ENCODE assay signal across 19 cellular contexts in genomic region chr3:25690768-25691548, GRCh38. TPM values are rescaled to one million over a fixed set of nuclear protein-coding genes. Genes with fewer than 3 reads are reported as not detected.
A peak's percentile ranks its signal among the peaks of the same experiment; 100 is the strongest.
DNase-seq lines count a peak whose midpoint lies in the region; ATAC-seq and TF ChIP-seq lines count a peak whose summit lies in the region.
"Had no signal": no experiment of that assay in that cellular context is flagged by ENCODE, and none has a peak within 500 bp of the region (broad histone marks: within the 10 kb centered on the region; RNA-seq: fewer than 3 reads in every experiment).

No MANE protein-coding gene starts in this region.

- no peak for ATAC-seq in HG02610 (IDR thresholded peaks at IDR 0.05; ENCODE audit: unreplicated experiment)
- ATAC-seq: HCT116, HepG2 had no signal

- CTCF ChIA-PET in mammary epithelial cell (lab: Charles Lee; ENCODE audit: low non-redundant PET), result no interaction called here

- in situ Hi-C loops in T47D (cut with HindIII; ENCODE audit: low pct_unique_long_range_greater_than_20kb, low sequenced_read_pairs) (no loop called here), mammary epithelial cell (cut with MboI; ENCODE audit: low sequenced_read_pairs in 2 of 2) (no loop called here)

- no peaks in the 10 kb centered on the region for H4K20me1 ChIP-seq in mammary epithelial cell (ENCODE audit: insufficient read depth, low read length)
- H4K20me1 ChIP-seq: BLaER1 had no signal

- TF ChIP-seq POLR2A in erythroblast (IDR thresholded peaks at IDR 0.05; ENCODE audit: low read length), result no peak
- TF ChIP-seq POLR2A in prostate gland (IDR thresholded peaks at IDR 0.05), result no peak
- TF ChIP-seq POLR2A in lower leg skin (IDR thresholded peaks at IDR 0.05), result no peak

- H3K36me3 Mint-ChIP-seq in chondrocyte (ENCODE audit: low read depth), result no peaks in the 10 kb centered on the region
- H3K36me3 Mint-ChIP-seq: CD14-positive monocyte; CD4-positive, alpha-beta memory T cell had no signal

- H2AFZ ChIP-seq in mammary epithelial cell (ENCODE audit: low read depth, low read length), result no peak overlapping the region

- H3K27ac Mint-ChIP-seq in chondrocyte (ENCODE audit: unreplicated experiment), result no peak overlapping the region
- H3K27ac Mint-ChIP-seq: CD14-positive monocyte; CD4-positive, alpha-beta memory T cell; HFFc6 had no signal

- H3K4me3 ChIP-seq in mammary epithelial cell (replicated peaks in 1 of 3; ENCODE audit: insufficient read depth in 1 of 3, low read depth in 2 of 3, low read length in 3 of 3) (no peak overlapping the region), prostate gland (no peak overlapping the region), lower leg skin (ENCODE audit: low read depth, poor library complexity, severe bottlenecking) (no peak overlapping the region)
- H3K4me3 ChIP-seq: BLaER1 had no signal

- H3K9me3 ChIP-seq in mammary epithelial cell (replicated peaks; ENCODE audit: insufficient read depth, low read length) (no peaks in the 10 kb centered on the region), prostate gland (no peaks in the 10 kb centered on the region)

- TF ChIP-seq CTCF in mammary epithelial cell (conservative IDR thresholded peaks at IDR 0.05 in 1 of 2, IDR thresholded peaks at IDR 0.05 in 1 of 2; ENCODE audit: extremely low read depth in 1 of 2, insufficient read depth in 1 of 2, low read depth in 1 of 2, low read length in 2 of 2) (no peak), prostate gland (IDR thresholded peaks at IDR 0.05) (no peak), lower leg skin (IDR thresholded peaks at IDR 0.05) (no peak), chondrocyte (IDR thresholded peaks at IDR 0.05) (no peak)

- dilution Hi-C loops in mammary epithelial cell (cut with HindIII; ENCODE audit: low sequenced_read_pairs), result no loop called here

- H3K27me3 ChIP-seq in mammary epithelial cell (ENCODE audit: insufficient read depth, low read length) (no peaks in the 10 kb centered on the region), prostate gland (replicated peaks; ENCODE audit: insufficient read depth) (no peaks in the 10 kb centered on the region)
- H3K27me3 ChIP-seq: BLaER1 had no signal

- H3K4me1 Mint-ChIP-seq in chondrocyte (ENCODE audit: low read depth), result no peaks in the 10 kb centered on the region

- intact Hi-C loops in mammary epithelial cell (cut with micrococcal nuclease) (no loop called here), prostate gland (cut with DNase I) (no loop called here), lower leg skin (cut with DNase I; ENCODE audit: low total_unique reads) (no loop called here)

- peaks cover 22% of the 10 kb centered on the region for H3K27me3 Mint-ChIP-seq in chondrocyte (ENCODE audit: low read depth)

- peaks cover 6% of the 10 kb centered on the region for H3K4me1 ChIP-seq in mammary epithelial cell (ENCODE audit: insufficient read depth, low read length)
- no peaks in the 10 kb centered on the region for H3K4me1 ChIP-seq in prostate gland (replicated peaks)

- H3K27ac ChIP-seq in mammary epithelial cell (ENCODE audit: insufficient read depth, low read depth, low read length), result no peak overlapping the region
- peak overlapping the region in 1 of 2 donors; percentile 62 for H3K27ac ChIP-seq in prostate gland
- H3K27ac ChIP-seq: BLaER1 had no signal

- H3K4me3 Mint-ChIP-seq in chondrocyte (ENCODE audit: unreplicated experiment), result no peak overlapping the region
- H3K4me3 Mint-ChIP-seq: CD4-positive, alpha-beta memory T cell; HFFc6 had no signal

- no TSS peak for BruUV-seq in mammary epithelial cell (replicated peaks; lab: Mats Ljungman, UMichigan)

- no peaks in the 10 kb centered on the region for H3K79me2 ChIP-seq in mammary epithelial cell (ENCODE audit: insufficient read depth, low read length)

- H3K36me3 ChIP-seq in mammary epithelial cell (ENCODE audit: insufficient read depth, low read length) (no peaks in the 10 kb centered on the region), prostate gland (no peaks in the 10 kb centered on the region)
- H3K36me3 ChIP-seq: BLaER1 had no signal

- H3K9me3 Mint-ChIP-seq in chondrocyte (ENCODE audit: low read depth), result no peaks in the 10 kb centered on the region
- H3K9me3 Mint-ChIP-seq: CD4-positive, alpha-beta memory T cell; HFFc6 had no signal

- DNase-seq in T47D (ENCODE audit: low read depth in 1 of 2, low spot score in 1 of 2), result peak; percentile 44 to 56
- no peak for DNase-seq in mammary epithelial cell
- DNase-seq in erythroblast (lab: John Stamatoyannopoulos, UW), result peak; percentile 3 to 15
- DNase-seq in prostate gland (ENCODE audit: low spot score), result peak; percentile 48
- no peak for DNase-seq in lower leg skin (ENCODE audit: low spot score in 2 of 2)
- no peak for DNase-seq in chondrocyte (ENCODE audit: low spot score)
- DNase-seq: 8988T; Calu3; CD4-positive, alpha-beta memory T cell; DMS79 treated with DMSO at 0.1 percent for 48 hours; GF-D8; GOT3; H7; HFFc6 had no signal

- 0% methylated on average over 2 of the region's 2 CpGs for WGBS in mammary epithelial cell (ENCODE audit: low coverage, missing lambda C conversion rate)
- WGBS in prostate gland, result 38% methylated on average over 2 of the region's 2 CpGs
- 52 to 56% methylated on average over 2 of the region's 2 CpGs for WGBS in lower leg skin, 2 donors

- no peak overlapping the region for H3K4me2 ChIP-seq in mammary epithelial cell (ENCODE audit: insufficient read depth, low read depth, low read length)
- H3K4me2 ChIP-seq: BLaER1 had no signal

- H3K9ac ChIP-seq in mammary epithelial cell (ENCODE audit: insufficient read depth, low read length), result no peak overlapping the region
- H3K9ac ChIP-seq: BLaER1 had no signal

RNA-seq across cellular contexts. Expression of gene TOP2B, which starts 26.3 kb away (rescaled TPM):
- total RNA-seq in mammary epithelial cell (10 to 100 TPM; 46.3 to 72.4 TPM), prostate gland (100 to 1,000 TPM in 1 of 2 donors, 10 to 100 TPM in 1; 85.3 to 109 TPM), lower leg skin (10 to 100 TPM; 62.9 to 77.4 (median 65.4) TPM), chondrocyte (73.2 to 107 TPM (median 80.9 TPM) in 3 replicates)
- polyA plus RNA-seq in mammary epithelial cell, result 19.2 TPM
- 42.4 TPM for polyA minus RNA-seq in mammary epithelial cell

Comparison
In these comparisons a context has a peak if more than half of its experiments do, and no peak if none do; other contexts are left out.
1. DNase-seq: peak in T47D (2 of 2), erythroblast (2 of 2) and prostate gland (single experiment); none in mammary epithelial cell (single experiment), lower leg skin (0 of 2) and chondrocyte (single experiment).